In genomic region chr2:226803410-226803809, GRCh38 we compare ENCODE assay signal across 29 cellular contexts.
"Had no signal": no experiment of that assay in that cellular context is flagged by ENCODE, and none has a peak within 500 bp of the region (broad histone marks: within the 10 kb centered on the region; RNA-seq: fewer than 3 reads in every experiment).

No MANE protein-coding gene starts in this region.

- H3K27ac Mint-ChIP-seq: stimulated activated effector memory CD8-positive, alpha-beta T cell treated with anti-CD3 and anti-CD28 coated beads, Interleukin-12 subunit alpha, Interleukin-12 subunit beta, amount 100 ng/mL, for 72 hours; stimulated activated memory B cell treated with anti-CD40 and anti-IgM and Interleukin-4, amounts not matched to agents 10 μg/mL and 1 μg/mL and 100 μg/mL, for 72 hours; stimulated activated naive B cell treated with anti-CD40 and anti-IgM and Interleukin-4, amounts not matched to agents 10 μg/mL and 1 μg/mL and 100 μg/mL, for 72 hours; stimulated activated naive CD8-positive, alpha-beta T cell treated with anti-CD3 and anti-CD28 coated beads, Interleukin-15, amount 100 ng/mL, for 72 hours; stimulated activated naive CD8-positive, alpha-beta T cell treated with anti-CD3 and anti-CD28 coated beads, Interleukin-15, Interleukin-2, amounts not matched to agents 100 ng/mL and 50 ng/mL, for 24 hours; type B pancreatic cell had no signal

- H3K4me1 ChIP-seq: uterus had no signal

- DNase-seq: stimulated activated CD4-positive, alpha-beta T cell treated with anti-CD3 and anti-CD28 coated beads, Interleukin-2, amount 100 ng/mL, for 48 hours; stimulated activated CD4-positive, alpha-beta T cell treated with anti-CD3 and anti-CD28 coated beads, Interleukin-4, amount 100 ng/mL, for 1 hour; stimulated activated CD4-positive, alpha-beta T cell treated with anti-CD3 and anti-CD28 coated beads, Interleukin-4, amount 100 ng/mL, for 24 hours; stimulated activated CD4-positive, alpha-beta T cell treated with anti-CD3 and anti-CD28 coated beads, Interleukin-4, amount 100 ng/mL, for 4 hours; stimulated activated CD8-positive, alpha-beta memory T cell treated with anti-CD3 and anti-CD28 coated beads, Interleukin-4, amount 100 ng/mL, for 48 hours; stimulated activated naive B cell treated with anti-CD40 and anti-IgM and Interleukin-4, amounts not matched to agents 10 μg/mL and 1 μg/mL and 100 μg/mL, for 72 hours; stimulated activated naive CD4-positive, alpha-beta T cell; stimulated activated naive CD4-positive, alpha-beta T cell treated with Interleukin-2 at 50 U/mL for 16 hours; stimulated activated naive CD8-positive, alpha-beta T cell treated with anti-CD3 and anti-CD28 coated beads, Interleukin-15, amount 100 ng/mL, for 72 hours; stimulated activated naive CD8-positive, alpha-beta T cell treated with anti-CD3 and anti-CD28 coated beads, Interleukin-15, Interleukin-2, amounts not matched to agents 100 U/mL and 50 U/mL, for 24 hours; stomach; substantia nigra; testis; thyroid gland; tibial artery; transverse colon; trophoblast cell; upper lobe of left lung; upper lobe of right lung; uterus had no signal

- H3K9me3 ChIP-seq: stomach, suprapubic skin, testis, thoracic aorta, thyroid gland, tibial artery, tibial nerve, transverse colon, upper lobe of left lung, upper lobe of right lung, uterus, vagina had no signal

- H3K36me3 Mint-ChIP-seq: stimulated activated effector memory CD8-positive, alpha-beta T cell treated with anti-CD3 and anti-CD28 coated beads, Interleukin-12 subunit alpha, Interleukin-12 subunit beta, amount 100 ng/mL, for 72 hours; stimulated activated memory B cell treated with anti-CD40 and anti-IgM and Interleukin-4, amounts not matched to agents 10 μg/mL and 1 μg/mL and 100 μg/mL, for 72 hours; stimulated activated naive B cell treated with anti-CD40 and anti-IgM and Interleukin-4, amounts not matched to agents 10 μg/mL and 1 μg/mL and 100 μg/mL, for 72 hours; type B pancreatic cell had no signal

- H3K4me3 ChIP-seq: stomach, suprapubic skin, testis, thoracic aorta, thyroid gland, tibial artery, tibial nerve, transverse colon, upper lobe of left lung, upper lobe of right lung, uterus, vagina had no signal

- FAIRE-seq: urothelium cell line had no signal

- H3K27me3 ChIP-seq: suprapubic skin, testis, thyroid gland, tibial nerve, transverse colon, upper lobe of left lung, uterus, vagina had no signal

- H3K4me3 Mint-ChIP-seq: stimulated activated effector memory CD8-positive, alpha-beta T cell treated with anti-CD3 and anti-CD28 coated beads, Interleukin-12 subunit alpha, Interleukin-12 subunit beta, amount 100 ng/mL, for 72 hours; stimulated activated memory B cell treated with anti-CD40 and anti-IgM and Interleukin-4, amounts not matched to agents 10 μg/mL and 1 μg/mL and 100 μg/mL, for 72 hours; stimulated activated naive B cell treated with anti-CD40 and anti-IgM and Interleukin-4, amounts not matched to agents 10 μg/mL and 1 μg/mL and 100 μg/mL, for 72 hours; stimulated activated naive CD8-positive, alpha-beta T cell treated with anti-CD3 and anti-CD28 coated beads, Interleukin-15, amount 100 ng/mL, for 72 hours; stimulated activated naive CD8-positive, alpha-beta T cell treated with anti-CD3 and anti-CD28 coated beads, Interleukin-15, Interleukin-2, amounts not matched to agents 100 ng/mL and 50 ng/mL, for 24 hours; type B pancreatic cell had no signal

- ATAC-seq: stimulated activated effector memory CD8-positive, alpha-beta T cell treated with anti-CD3 and anti-CD28 coated beads, Interleukin-12 subunit alpha, Interleukin-12 subunit beta, amount 100 ng/mL, for 72 hours; stimulated activated memory B cell treated with anti-CD40 and anti-IgM and Interleukin-4, amounts not matched to agents 10 μg/mL and 1 μg/mL and 100 μg/mL, for 72 hours; stimulated activated naive B cell treated with anti-CD40 and anti-IgM and Interleukin-4, amounts not matched to agents 10 μg/mL and 1 μg/mL and 100 μg/mL, for 72 hours; stimulated activated naive CD8-positive, alpha-beta T cell treated with anti-CD3 and anti-CD28 coated beads, Interleukin-15, amount 100 ng/mL, for 72 hours; stimulated activated naive CD8-positive, alpha-beta T cell treated with anti-CD3 and anti-CD28 coated beads, Interleukin-15, Interleukin-2, amounts not matched to agents 100 U/mL and 50 U/mL, for 24 hours; upper lobe of right lung had no signal

- H3K9me3 Mint-ChIP-seq: stimulated activated effector memory CD8-positive, alpha-beta T cell treated with anti-CD3 and anti-CD28 coated beads, Interleukin-12 subunit alpha, Interleukin-12 subunit beta, amount 100 ng/mL, for 72 hours; stimulated activated memory B cell treated with anti-CD40 and anti-IgM and Interleukin-4, amounts not matched to agents 10 μg/mL and 1 μg/mL and 100 μg/mL, for 72 hours; stimulated activated naive B cell treated with anti-CD40 and anti-IgM and Interleukin-4, amounts not matched to agents 10 μg/mL and 1 μg/mL and 100 μg/mL, for 72 hours; stimulated activated naive CD8-positive, alpha-beta T cell treated with anti-CD3 and anti-CD28 coated beads, Interleukin-15, amount 100 ng/mL, for 72 hours; stimulated activated naive CD8-positive, alpha-beta T cell treated with anti-CD3 and anti-CD28 coated beads, Interleukin-15, Interleukin-2, amounts not matched to agents 100 ng/mL and 50 ng/mL, for 24 hours; type B pancreatic cell had no signal

- H3K27ac ChIP-seq: stomach, suprapubic skin, testis, thoracic aorta, thyroid gland, tibial artery, tibial nerve, transverse colon, upper lobe of left lung, upper lobe of right lung, uterus, vagina had no signal

- H3K36me3 ChIP-seq: stomach, suprapubic skin, thoracic aorta, thyroid gland, tibial artery, tibial nerve, transverse colon, upper lobe of left lung, upper lobe of right lung, uterus, vagina had no signal
